8 cellular contexts compared by ENCODE assay signal in genomic region chr12:89708793-89709156, GRCh38. TPM values are rescaled to one million over a fixed set of nuclear protein-coding genes. Genes with fewer than 3 reads are reported as not detected.
DNase-seq lines count a peak whose midpoint lies in the region; ATAC-seq and TF ChIP-seq lines count a peak whose summit lies in the region.

Gene ATP2B1 (minus strand): TSS chr12:89708838. CDS start chr12:89655886, 52,952 bp downstream.

- peak within 1 kb of the TSS; percentile 95 for H3K4me3 Mint-ChIP-seq in T-helper 17 cell

- H3K4me1 Mint-ChIP-seq in T-helper 17 cell, result peaks cover 36% of the 10 kb centered on the region

- peaks cover 23% of the 10 kb centered on the region for H3K4me1 ChIP-seq in vagina

- intact Hi-C loops in left ventricle myocardium superior (cut with micrococcal nuclease) (loop anchor here (10.0 kb wide), 1 partner anchor 164 kb away; no protein-coding TSS in a partner anchor), vagina (cut with DNase I) (no loop called here)

- no peaks in the 10 kb centered on the region for H3K36me3 ChIP-seq in vagina

- TF ChIP-seq CTCF in GM12865 (IDR thresholded peaks at IDR 0.05; ENCODE audit: insufficient read depth, low read depth, low read length, missing control alignments), result no peak
- no peak for TF ChIP-seq CTCF in vagina (IDR thresholded peaks at IDR 0.05)

- peak; percentile 61 for ATAC-seq in HG02588 (IDR thresholded peaks at IDR 0.05; ENCODE audit: unreplicated experiment)
- ATAC-seq in T-helper 17 cell, result peak; percentile 62
- peak; percentile 81 for ATAC-seq in left ventricle myocardium superior

- H3K9me3 ChIP-seq in T-helper 17 cell (ENCODE audit: control insufficient read depth, low read length, poor library complexity, severe bottlenecking) (no peaks in the 10 kb centered on the region), vagina (no peaks in the 10 kb centered on the region)

- H3K27ac ChIP-seq in vagina, result peak within 1 kb of the TSS; percentile 95

- no peaks in the 10 kb centered on the region for H3K27me3 ChIP-seq in vagina

- H3K4me3 ChIP-seq in GM12865 (ENCODE audit: low read depth, low read length) (peak within 1 kb of the TSS; percentile 73), vagina (peak within 1 kb of the TSS; percentile 60 to 82)

- peak within 1 kb of the TSS; percentile 97 for H3K27ac Mint-ChIP-seq in T-helper 17 cell

- DNase-seq in GM12865 (ENCODE audit: low read depth), result peak; percentile 96
- peak; percentile 72 for DNase-seq in NCI-H1092 treated with DMSO at 0.1 percent for 48 hours (lab: John Stamatoyannopoulos, UW)
- peak; percentile 79 to 82 (median 80) for DNase-seq in T-helper 17 cell
- peak in 50 of 56 donors; percentile 15 to 89 (median 77) for DNase-seq in amygdala (lab: John Stamatoyannopoulos, UW)
- DNase-seq in left ventricle myocardium superior, result peak; percentile 94
- peak; percentile 83 for DNase-seq in putamen (ENCODE audit: low spot score)
- peak in 1 of 2 donors; percentile 89 for DNase-seq in vagina (ENCODE audit: extremely low spot score in 2 of 2)

- no peaks in the 10 kb centered on the region for H3K27me3 Mint-ChIP-seq in T-helper 17 cell

- TF ChIP-seq POLR2A in vagina (IDR thresholded peaks at IDR 0.05), result peak in 1 of 2 donors; percentile 92

- no peaks in the 10 kb centered on the region for H3K36me3 Mint-ChIP-seq in T-helper 17 cell (ENCODE audit: low read depth)

RNA-seq across cellular contexts. Expression of gene ATP2B1, which starts in this region (rescaled TPM):
- 100 to 1,000 TPM; 123 to 158 TPM for total RNA-seq in T-helper 17 cell
- total RNA-seq in left ventricle myocardium superior, result 11.9 TPM
- 24.6 TPM for total RNA-seq in vagina
